ENCODE assay signal across 10 cellular contexts in genomic region chr17:76598004-76598439, GRCh38. TPM values are rescaled to one million over a fixed set of nuclear protein-coding genes. Genes with fewer than 3 reads are reported as not detected.
DNase-seq lines count a peak whose midpoint lies in the region; ATAC-seq and TF ChIP-seq lines count a peak whose summit lies in the region.
"Had no signal": no experiment of that assay in that cellular context is flagged by ENCODE, and none has a peak within 500 bp of the region (broad histone marks: within the 10 kb centered on the region; RNA-seq: fewer than 3 reads in every experiment).

No MANE protein-coding gene starts in this region.

- peaks cover 0 to 4% (median 0%) of the 10 kb centered on the region in 7 donors for H3K9me3 Mint-ChIP-seq in CD14-positive monocyte

- H3K4me3 ChIP-seq in lower lobe of right lung, result no peak overlapping the region

- H3K4me1 Mint-ChIP-seq in CD14-positive monocyte, result peaks cover 62% of the 10 kb centered on the region

- H3K27ac Mint-ChIP-seq in CD14-positive monocyte, result peak overlapping the region; percentile 89 to 98 (median 96)

- no peaks in the 10 kb centered on the region for H3K27me3 ChIP-seq in lower lobe of right lung (ENCODE audit: low read depth)

- peak overlapping the region; percentile 50 to 57 for H3K4me3 Mint-ChIP-seq in CD14-positive monocyte

- H3K27ac ChIP-seq in lower lobe of right lung, result no peak overlapping the region

- no peaks in the 10 kb centered on the region for H3K36me3 Mint-ChIP-seq in CD14-positive monocyte

- H3K27me3 Mint-ChIP-seq in CD14-positive monocyte (ENCODE audit: low read depth in 3 of 3), result peaks cover 0 to 3% (median 0%) of the 10 kb centered on the region in 3 donors

- H3K36me3 ChIP-seq in lower lobe of right lung, result no peaks in the 10 kb centered on the region

- intact Hi-C loops in CD14-positive monocyte (cut with micrococcal nuclease) (no loop called here), lower lobe of right lung (cut with DNase I) (no loop called here)

- no peaks in the 10 kb centered on the region for H3K9me3 ChIP-seq in lower lobe of right lung

- no peak for TF ChIP-seq CTCF in CD14-positive monocyte (IDR thresholded peaks at IDR 0.05)
- no peak for TF ChIP-seq CTCF in lower lobe of right lung (IDR thresholded peaks at IDR 0.05)

- peaks cover 26% of the 10 kb centered on the region for H3K4me1 ChIP-seq in lower lobe of right lung

- peak; percentile 63 to 80 for ATAC-seq in lower lobe of right lung
- ATAC-seq in HG02884 (IDR thresholded peaks at IDR 0.05; ENCODE audit: unreplicated experiment), result no peak
- ATAC-seq in HG03039 (IDR thresholded peaks at IDR 0.05; ENCODE audit: unreplicated experiment), result no peak

- peak; percentile 62 for DNase-seq in CD14-positive monocyte (ENCODE audit: low spot score)
- peak; percentile 42 for DNase-seq in NCI-H1105 (lab: John Stamatoyannopoulos, UW)
- DNase-seq in SKM-1 (lab: John Stamatoyannopoulos, UW; ENCODE audit: unreplicated experiment), result peak; percentile 51
- DNase-seq in lower lobe of right lung, result no peak
- no peak for DNase-seq in H4 (ENCODE audit: low spot score)
- DNase-seq in NK-92 (lab: John Stamatoyannopoulos, UW; ENCODE audit: unreplicated experiment), result no peak
- DNase-seq: activated gamma-delta T cell had no signal

RNA-seq across cellular contexts. Expression of gene ST6GALNAC2, which starts 12.4 kb away (rescaled TPM):
- polyA plus RNA-seq in CD14-positive monocyte, result 10 to 100 TPM in 1 of 2 donors, 1 to 10 TPM in 1; 8.3 to 11.8 TPM
- 29.0 TPM for total RNA-seq in lower lobe of right lung
- total RNA-seq in H4 (2014; rRNA removed; shearing (Covaris generic)), result 0.14 TPM in 1 of 2 replicates, not detected in the other

RNA-seq across cellular contexts. Expression of gene ST6GALNAC1, which starts 45.5 kb away (rescaled TPM):
- not detected for polyA plus RNA-seq in CD14-positive monocyte
- total RNA-seq in lower lobe of right lung, result 16.6 TPM
- total RNA-seq in H4 (2014; rRNA removed; shearing (Covaris generic)), result not detected in 2 replicates
- total RNA-seq: NCI-H460 had no signal

RNA-seq across cellular contexts. Expression of gene PRCD, which starts 58.2 kb away (rescaled TPM):
- not detected for polyA plus RNA-seq in CD14-positive monocyte
- 8.2 TPM for total RNA-seq in lower lobe of right lung
- total RNA-seq in H4 (2014; rRNA removed; shearing (Covaris generic)), result not detected in 2 replicates
- total RNA-seq: NCI-H460 had no signal

Comparison
In these comparisons a context has a peak if more than half of its experiments do, and no peak if none do; other contexts are left out.
1. DNase-seq: peak in CD14-positive monocyte (single experiment), NCI-H1105 (single experiment) and SKM-1 (single experiment); none in lower lobe of right lung (single experiment), H4 (single experiment) and NK-92 (single experiment).
2. ATAC-seq: peak in lower lobe of right lung (2 of 2); none in HG02884 (single experiment) and HG03039 (single experiment).
3. RNA of gene ST6GALNAC2, which starts 12.4 kb away (total RNA-seq): 29.0 TPM in lower lobe of right lung (single experiment); 0.14 TPM in H4; every median in the first group is over 10 times any median in the second.
4. RNA of gene ST6GALNAC1, which starts 45.5 kb away (total RNA-seq): 16.6 TPM in lower lobe of right lung (single experiment); not detected in H4; every median in the first group is over 10 times any median in the second.